In the genomic region with DNA sequence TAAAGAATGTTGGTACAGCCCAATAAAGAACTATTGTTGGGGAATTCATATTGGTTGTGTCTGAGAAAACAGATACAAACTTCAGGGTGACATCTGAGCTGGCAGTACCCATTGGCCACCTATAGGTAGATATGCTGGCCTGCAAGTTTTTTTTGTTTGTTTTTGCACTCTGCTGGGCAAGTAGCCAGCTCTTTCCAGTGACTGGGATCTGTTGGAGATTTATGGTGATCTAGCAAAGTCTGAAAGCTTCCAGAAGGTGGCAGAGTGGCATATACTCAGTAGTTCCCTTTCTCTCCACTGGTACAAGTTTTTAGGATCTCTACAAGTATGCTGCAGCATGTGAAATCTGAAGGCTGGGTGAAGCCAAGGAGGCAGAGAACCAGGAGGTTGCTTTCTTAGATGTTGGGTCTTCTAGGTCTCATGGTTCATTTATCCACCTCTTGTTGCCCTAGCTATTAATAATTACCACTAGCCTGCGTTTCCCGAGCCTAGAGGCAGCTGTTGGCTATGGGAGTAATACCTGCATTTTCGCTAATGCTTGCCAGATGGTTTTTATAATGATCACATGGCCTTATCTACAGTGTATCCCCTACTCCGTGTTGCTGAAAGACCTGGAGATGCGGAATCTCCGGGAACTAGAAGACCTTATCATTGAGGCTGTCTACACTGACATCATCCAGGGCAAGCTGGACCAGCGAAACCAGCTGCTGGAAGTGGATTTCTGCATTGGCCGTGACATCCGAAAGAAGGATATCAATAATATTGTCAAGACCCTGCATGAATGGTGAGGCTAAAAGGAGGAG, we compare ENCODE assay signal across 8 cellular contexts. TPM values are rescaled to one million over a fixed set of nuclear protein-coding genes. Genes with fewer than 3 reads are reported as not detected.
DNase-seq lines count a peak whose midpoint lies in the region; ATAC-seq and TF ChIP-seq lines count a peak whose summit lies in the region.

No MANE protein-coding gene starts in this region.

- CTCF ChIA-PET in CD4-positive, alpha-beta memory T cell (lab: Charles Lee; ENCODE audit: partially characterized antibody): no interaction called here

- no peak overlapping the region for H3K4me3 ChIP-seq in CD4-positive, alpha-beta memory T cell (ENCODE audit: low read length in 2 of 2)

- H3K36me3 Mint-ChIP-seq in HFFc6 (ENCODE audit: low read depth) (peaks cover 36% of the 10 kb centered on the region), glutamatergic neuron (ENCODE audit: unreplicated experiment) (no peaks in the 10 kb centered on the region)
- H3K36me3 Mint-ChIP-seq in CD4-positive, alpha-beta memory T cell: peaks cover 68 to 88% of the 10 kb centered on the region in 2 donors

- H3K27ac Mint-ChIP-seq in HFFc6: peak overlapping the region; percentile 46
- H3K27ac Mint-ChIP-seq in glutamatergic neuron (ENCODE audit: unreplicated experiment): no peak overlapping the region
- H3K27ac Mint-ChIP-seq in CD4-positive, alpha-beta memory T cell: no peak overlapping the region

- no peaks in the 10 kb centered on the region for H3K9me3 ChIP-seq in CD4-positive, alpha-beta memory T cell (ENCODE audit: control insufficient read depth in 1 of 2, low read length in 2 of 2)

- H3K4me3 Mint-ChIP-seq in HFFc6: no peak overlapping the region
- no peak overlapping the region for H3K4me3 Mint-ChIP-seq in glutamatergic neuron (ENCODE audit: unreplicated experiment)
- H3K4me3 Mint-ChIP-seq in CD4-positive, alpha-beta memory T cell: no peak overlapping the region

- no peaks in the 10 kb centered on the region for H3K4me1 ChIP-seq in CD4-positive, alpha-beta memory T cell (ENCODE audit: insufficient read depth, low read length)

- H3K27me3 Mint-ChIP-seq in HFFc6 (ENCODE audit: insufficient read depth): no peaks in the 10 kb centered on the region
- H3K27me3 Mint-ChIP-seq in glutamatergic neuron (ENCODE audit: unreplicated experiment): peaks cover 2% of the 10 kb centered on the region
- no peaks in the 10 kb centered on the region for H3K27me3 Mint-ChIP-seq in CD4-positive, alpha-beta memory T cell

- H3K9me3 Mint-ChIP-seq in HFFc6 (no peaks in the 10 kb centered on the region), glutamatergic neuron (ENCODE audit: unreplicated experiment) (peaks cover 3% of the 10 kb centered on the region)
- no peaks in the 10 kb centered on the region for H3K9me3 Mint-ChIP-seq in CD4-positive, alpha-beta memory T cell

- peak; percentile 27 for TF ChIP-seq CTCF in AG09319 (IDR thresholded peaks at IDR 0.05; ENCODE audit: low read depth, low read length)
- TF ChIP-seq CTCF in HFFc6 (IDR thresholded peaks at IDR 0.05): peak; percentile 83
- TF ChIP-seq CTCF in glutamatergic neuron (IDR thresholded peaks at IDR 0.05; ENCODE audit: partially characterized antibody, unreplicated experiment): peak; percentile 17

- DNase-seq in AG09319 (ENCODE audit: extremely low read depth, low read depth): peak; percentile 53
- peak; percentile 93 for DNase-seq in HFFc6
- peak; percentile 77 for DNase-seq in SK-MEL-5 (ENCODE audit: low read depth, low spot score)
- no peak for DNase-seq in glutamatergic neuron
- DNase-seq in iPS-NIHi7 (ENCODE audit: extremely low spot score): no peak
- DNase-seq in CD4-positive, alpha-beta memory T cell: no peak

- in situ Hi-C loops in SK-MEL-5 (cut with HindIII; ENCODE audit: low pct_unique_long_range_greater_than_20kb, low sequenced_read_pairs): no loop called here

- no peak overlapping the region for H3K27ac ChIP-seq in CD4-positive, alpha-beta memory T cell (ENCODE audit: low read depth, low read length)

- intact Hi-C loops in CD4-positive, alpha-beta memory T cell (cut with micrococcal nuclease): no loop called here

- POLR2A ChIA-PET in CD4-positive, alpha-beta memory T cell (lab: Charles Lee; ENCODE audit: partially characterized antibody): interaction anchor here (0.6 to 0.9 kb wide), 2 partner anchors 14 to 248 kb away, joined by 3 read pairs; no protein-coding TSS in a partner anchor

- H3K27me3 ChIP-seq in CD4-positive, alpha-beta memory T cell (ENCODE audit: insufficient read depth, low read length): no peaks in the 10 kb centered on the region

- peaks cover 36% of the 10 kb centered on the region for H3K36me3 ChIP-seq in CD4-positive, alpha-beta memory T cell (ENCODE audit: insufficient read depth, low read length)

- H3K4me1 Mint-ChIP-seq in HFFc6 (ENCODE audit: low read depth) (peaks cover 21% of the 10 kb centered on the region), glutamatergic neuron (ENCODE audit: low read depth, unreplicated experiment) (no peaks in the 10 kb centered on the region)
- peaks cover 0 to 18% (median 13%) of the 10 kb centered on the region in 4 donors for H3K4me1 Mint-ChIP-seq in CD4-positive, alpha-beta memory T cell

- no peak for ATAC-seq in GM19397 (IDR thresholded peaks at IDR 0.05; ENCODE audit: unreplicated experiment)
- no peak for ATAC-seq in HG03520 (IDR thresholded peaks at IDR 0.05; ENCODE audit: unreplicated experiment)

RNA-seq across cellular contexts. Expression of a gene that starts 9.5 kb away (rescaled TPM):
- total RNA-seq in HFFc6 (2021; fragmentation: NEBNext Ultra II Directional; extraction: Animal tissue kit (Norgen Biotek cat#: 25700)): 10 to 100 TPM; 34.9 to 45.6 (median 40.9) TPM
- total RNA-seq in SK-MEL-5 (2014; rRNA removed; shearing (Covaris generic)): 19.6 and 20.7 TPM in 2 replicates
- 37.1 and 38.5 TPM in 2 replicates for polyA plus RNA-seq in SK-MEL-5 (2015; cell fraction: cytosol; rRNA removed)
- polyA plus RNA-seq in SK-MEL-5 (2015; cell fraction: nucleus; rRNA removed): 77.6 and 106 TPM in 2 replicates
- 53.2 TPM for total RNA-seq in glutamatergic neuron (ENCODE audit: unreplicated experiment)
- total RNA-seq in CD4-positive, alpha-beta memory T cell: 10 to 100 TPM; 51.8 to 57.9 TPM
- polyA plus RNA-seq in CD4-positive, alpha-beta memory T cell: 10 to 100 TPM; 30.2 to 34.3 TPM

RNA-seq across cellular contexts. Expression of a gene that starts 14.6 kb away (rescaled TPM):
- total RNA-seq in HFFc6 (2021; fragmentation: NEBNext Ultra II Directional; extraction: Animal tissue kit (Norgen Biotek cat#: 25700)): 10 to 100 TPM; 20.1 to 24.7 (median 22.4) TPM
- total RNA-seq in SK-MEL-5 (2014; rRNA removed; shearing (Covaris generic)): 37.7 and 43.6 TPM in 2 replicates
- polyA plus RNA-seq in SK-MEL-5 (2015; cell fraction: cytosol; rRNA removed): 39.5 and 49.7 TPM in 2 replicates
- polyA plus RNA-seq in SK-MEL-5 (2015; cell fraction: nucleus; rRNA removed): 5.6 and 15.9 TPM in 2 replicates
- total RNA-seq in glutamatergic neuron (ENCODE audit: unreplicated experiment): 47.1 TPM
- total RNA-seq in CD4-positive, alpha-beta memory T cell: 10 to 100 TPM; 29.1 to 30.5 TPM
- polyA plus RNA-seq in CD4-positive, alpha-beta memory T cell: 10 to 100 TPM; 52.2 to 74.0 TPM

Comparison
In these comparisons a context has a peak if more than half of its experiments do, and no peak if none do; other contexts are left out.
1. DNase-seq: peak in AG09319 (single experiment), HFFc6 (single experiment) and SK-MEL-5 (single experiment); none in glutamatergic neuron (single experiment), iPS-NIHi7 (single experiment) and CD4-positive, alpha-beta memory T cell (0 of 5).
2. CTCF ChIP-seq: peak in every context shown above with its lines; median percentile 83 in HFFc6; 27 in AG09319; 17 in glutamatergic neuron.